Comparison of ENCODE assay signal across 26 cellular contexts in genomic region chr19:15618321-15618720, GRCh38. TPM values are rescaled to one million over a fixed set of nuclear protein-coding genes. Genes with fewer than 3 reads are reported as not detected.
DNase-seq lines count a peak whose midpoint lies in the region; ATAC-seq and TF ChIP-seq lines count a peak whose summit lies in the region.
"Had no signal": no experiment of that assay in that cellular context is flagged by ENCODE, and none has a peak within 500 bp of the region (broad histone marks: within the 10 kb centered on the region; RNA-seq: fewer than 3 reads in every experiment).

No MANE protein-coding gene starts in this region.

- H3K27ac Mint-ChIP-seq in neural crest cell (ENCODE audit: unreplicated experiment) (no peak overlapping the region), osteocyte (ENCODE audit: unreplicated experiment) (no peak overlapping the region)
- no peak overlapping the region for H3K27ac Mint-ChIP-seq in activated CD8-positive, alpha-beta T cell treated with anti-CD3 and anti-CD28 coated beads for 36 hours
- H3K27ac Mint-ChIP-seq: B cell; CD14-positive monocyte; CD4-positive, alpha-beta memory T cell; CD4-positive, CD25-positive, alpha-beta regulatory T cell; CD8-positive, alpha-beta memory T cell had no signal

- H3K36me3 ChIP-seq in BLaER1, result no peaks in the 10 kb centered on the region

- DNase-seq in neural crest cell (ENCODE audit: low read depth, low spot score), result no peak
- DNase-seq in osteocyte (ENCODE audit: extremely low spot score, unreplicated experiment), result peak; percentile 60
- no peak for DNase-seq in activated CD8-positive, alpha-beta T cell treated with anti-CD3 and anti-CD28 coated beads for 36 hours
- no peak for DNase-seq in NCI-H146 treated with DMSO at 0.1 percent for 48 hours (lab: John Stamatoyannopoulos, UW; ENCODE audit: unreplicated experiment)
- DNase-seq: AML-193; C1 segment of cervical spinal cord; CD4-positive, alpha-beta memory T cell; CD4-positive, CD25-positive, alpha-beta regulatory T cell; CD8-positive, alpha-beta memory T cell; COR-L47; DMS 273 treated with DMSO at 0.1 percent for 48 hours; DMS153; DMS53; DMS79; DND-41; EL; GDM1 had no signal

- no peak overlapping the region for H3K4me3 ChIP-seq in BLaER1
- H3K4me3 ChIP-seq: A549, GM12878 had no signal

- H3K27ac ChIP-seq in BLaER1, result no peak overlapping the region
- H3K27ac ChIP-seq: 22Rv1, A549 had no signal

- H3K4me3 Mint-ChIP-seq in neural crest cell (peak overlapping the region; percentile 10), osteocyte (ENCODE audit: unreplicated experiment) (no peak overlapping the region)
- H3K4me3 Mint-ChIP-seq in activated CD8-positive, alpha-beta T cell treated with anti-CD3 and anti-CD28 coated beads for 36 hours, result no peak overlapping the region
- H3K4me3 Mint-ChIP-seq: B cell; CD14-positive monocyte; CD4-positive, alpha-beta memory T cell; CD4-positive, CD25-positive, alpha-beta regulatory T cell; CD8-positive, alpha-beta memory T cell had no signal

- peaks cover 18% of the 10 kb centered on the region for H3K9me3 Mint-ChIP-seq in neural crest cell
- H3K9me3 Mint-ChIP-seq in osteocyte (ENCODE audit: unreplicated experiment), result peaks cover 21% of the 10 kb centered on the region
- H3K9me3 Mint-ChIP-seq in activated CD8-positive, alpha-beta T cell treated with anti-CD3 and anti-CD28 coated beads for 36 hours, result no peaks in the 10 kb centered on the region
- H3K9me3 Mint-ChIP-seq: CD4-positive, alpha-beta memory T cell; CD8-positive, alpha-beta memory T cell had no signal

- H3K36me3 Mint-ChIP-seq in neural crest cell (ENCODE audit: low read depth) (peaks cover 4% of the 10 kb centered on the region), osteocyte (ENCODE audit: unreplicated experiment) (no peaks in the 10 kb centered on the region)
- no peaks in the 10 kb centered on the region for H3K36me3 Mint-ChIP-seq in activated CD8-positive, alpha-beta T cell treated with anti-CD3 and anti-CD28 coated beads for 36 hours (ENCODE audit: low read depth)
- H3K36me3 Mint-ChIP-seq: CD14-positive monocyte; CD4-positive, alpha-beta memory T cell; CD4-positive, CD25-positive, alpha-beta regulatory T cell had no signal

- TF ChIP-seq CTCF in neural crest cell (conservative IDR thresholded peaks at IDR 0.05) (no peak), osteocyte (IDR thresholded peaks at IDR 0.05) (no peak)
- TF ChIP-seq CTCF in activated CD8-positive, alpha-beta T cell treated with anti-CD3 and anti-CD28 coated beads for 36 hours (IDR thresholded peaks at IDR 0.05), result no peak

- peak overlapping the region; percentile 24 for H3K4me2 ChIP-seq in BLaER1
- H3K4me2 ChIP-seq: A549 had no signal

- no peaks in the 10 kb centered on the region for H3K9me3 ChIP-seq in BLaER1
- H3K9me3 ChIP-seq: A549 had no signal

- no peaks in the 10 kb centered on the region for H3K4me1 Mint-ChIP-seq in neural crest cell
- H3K4me1 Mint-ChIP-seq in osteocyte (ENCODE audit: unreplicated experiment), result no peaks in the 10 kb centered on the region
- H3K4me1 Mint-ChIP-seq in activated CD8-positive, alpha-beta T cell treated with anti-CD3 and anti-CD28 coated beads for 36 hours (ENCODE audit: low read depth), result no peaks in the 10 kb centered on the region
- H3K4me1 Mint-ChIP-seq: B cell; CD4-positive, alpha-beta memory T cell; CD4-positive, CD25-positive, alpha-beta regulatory T cell; CD8-positive, alpha-beta memory T cell had no signal

- no peak overlapping the region for H3K9ac ChIP-seq in BLaER1

- H3K27me3 ChIP-seq in BLaER1, result no peaks in the 10 kb centered on the region

- no peaks in the 10 kb centered on the region for H4K20me1 ChIP-seq in BLaER1

- ATAC-seq in activated CD8-positive, alpha-beta T cell treated with anti-CD3 and anti-CD28 coated beads for 36 hours, result no peak
- ATAC-seq: A549, GM12878 had no signal

- intact Hi-C loops in activated CD8-positive, alpha-beta T cell treated with anti-CD3 and anti-CD28 coated beads for 36 hours (cut with micrococcal nuclease), result no loop called here

- CTCF ChIA-PET in activated CD8-positive, alpha-beta T cell treated with anti-CD3 and anti-CD28 coated beads for 36 hours (lab: Charles Lee), result no interaction called here

- H3K4me1 ChIP-seq in BLaER1, result peaks cover 13% of the 10 kb centered on the region
- H3K4me1 ChIP-seq: A549 had no signal

- H3K27me3 Mint-ChIP-seq in neural crest cell (ENCODE audit: low read depth) (no peaks in the 10 kb centered on the region), osteocyte (ENCODE audit: unreplicated experiment) (no peaks in the 10 kb centered on the region)
- H3K27me3 Mint-ChIP-seq in activated CD8-positive, alpha-beta T cell treated with anti-CD3 and anti-CD28 coated beads for 36 hours, result peaks cover 18% of the 10 kb centered on the region

- POLR2A ChIA-PET in activated CD8-positive, alpha-beta T cell treated with anti-CD3 and anti-CD28 coated beads for 36 hours (lab: Charles Lee), result no interaction called here

RNA-seq across cellular contexts. Expression of gene CYP4F8, which starts 3.3 kb away (rescaled TPM):
- total RNA-seq in neural crest cell (not detected in 2 replicates), osteocyte (not detected in 2 replicates)
- not detected for total RNA-seq in activated CD8-positive, alpha-beta T cell treated with anti-CD3 and anti-CD28 coated beads for 36 hours
- total RNA-seq: A172; B cell; CD4-positive, alpha-beta memory T cell; CD4-positive, CD25-positive, alpha-beta regulatory T cell; CD8-positive, alpha-beta memory T cell; Daoy; G401; GM12878 had no signal

RNA-seq across cellular contexts. Expression of gene CYP4F3, which starts 22.4 kb away (rescaled TPM):
- total RNA-seq in neural crest cell (not detected in 2 replicates), osteocyte (not detected in 2 replicates)
- total RNA-seq in activated CD8-positive, alpha-beta T cell treated with anti-CD3 and anti-CD28 coated beads for 36 hours, result under 1 TPM; 0.16 TPM
- total RNA-seq: B cell; CD4-positive, alpha-beta memory T cell; CD4-positive, CD25-positive, alpha-beta regulatory T cell; Daoy; G401 had no signal

RNA-seq across cellular contexts. Expression of gene CYP4F12, which starts 54.6 kb away (rescaled TPM):
- not detected in 2 replicates for total RNA-seq in neural crest cell
- total RNA-seq in osteocyte, result not detected in 2 replicates
- not detected for total RNA-seq in activated CD8-positive, alpha-beta T cell treated with anti-CD3 and anti-CD28 coated beads for 36 hours
- total RNA-seq: B cell; CD4-positive, CD25-positive, alpha-beta regulatory T cell; GM12878 had no signal
